In genomic region chr16:74448990-74449389, GRCh38 we compare ENCODE assay signal across 8 cellular contexts. TPM values are rescaled to one million over a fixed set of nuclear protein-coding genes. Genes with fewer than 3 reads are reported as not detected.
DNase-seq lines count a peak whose midpoint lies in the region; ATAC-seq lines count a peak whose summit lies in the region.

No MANE protein-coding gene starts in this region.

- H3K27ac ChIP-seq in temporal lobe (ENCODE audit: low read depth, low read length): peak overlapping the region; percentile 55

- peak; percentile 76 for ATAC-seq in left lobe of liver
- ATAC-seq in HG02852 (IDR thresholded peaks at IDR 0.05; ENCODE audit: unreplicated experiment): no peak
- ATAC-seq in GM21381 (IDR thresholded peaks at IDR 0.05; ENCODE audit: unreplicated experiment): no peak
- no peak for ATAC-seq in HG02870 (IDR thresholded peaks at IDR 0.05; ENCODE audit: unreplicated experiment)

- DNase-seq in HT-29 (ENCODE audit: low spot score): peak; percentile 72
- peak; percentile 58 for DNase-seq in brain pericyte (ENCODE audit: low read depth, low spot score)
- DNase-seq in left lobe of liver (ENCODE audit: low spot score): peak; percentile 50
- no peak for DNase-seq in NCI-H510A treated with DMSO at 0.1 percent for 48 hours (lab: John Stamatoyannopoulos, UW)

RNA-seq across cellular contexts. Expression of gene CLEC18B, which starts 27.7 kb away (rescaled TPM):
- total RNA-seq in HT-29 (2014; rRNA removed; shearing (Covaris generic)): 0.20 and 0.94 TPM in 2 replicates
- total RNA-seq in left lobe of liver: 1.1 TPM
- total RNA-seq in temporal lobe: 1.5 TPM
